Comparison of ENCODE assay signal across 25 cellular contexts in the genomic region with DNA sequence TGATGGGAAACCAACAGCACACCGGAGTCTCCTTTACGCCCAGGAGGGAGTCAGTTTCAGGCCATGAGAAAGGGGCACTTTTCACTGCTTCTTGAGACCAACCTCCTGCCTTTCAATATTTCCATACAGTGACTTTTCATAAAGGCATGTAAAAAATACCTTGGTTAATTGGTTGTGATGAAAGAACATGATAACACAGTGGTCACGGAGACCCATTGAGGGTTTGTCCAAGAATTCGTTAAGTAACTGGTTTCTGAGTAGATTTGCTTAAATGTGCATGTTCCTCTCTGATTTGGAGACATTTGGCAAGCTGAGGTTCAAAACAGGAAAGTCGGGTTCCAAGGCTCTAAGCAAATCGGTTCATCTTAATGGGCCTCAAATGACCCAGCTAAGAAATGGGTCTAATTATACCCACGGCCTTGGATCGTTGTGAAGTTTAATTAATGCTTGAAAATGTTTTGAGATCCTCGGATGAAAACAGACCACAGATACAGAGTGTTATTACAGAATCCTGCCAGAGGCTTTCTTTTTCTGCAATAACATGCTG.
"Had no signal": no experiment of that assay in that cellular context is flagged by ENCODE, and none has a peak within 500 bp of the region (broad histone marks: within the 10 kb centered on the region; RNA-seq: fewer than 3 reads in every experiment).

No MANE protein-coding gene starts in this region.

- H3K36me3 ChIP-seq: ascending aorta, colonic mucosa, esophagus squamous epithelium, heart left ventricle, left lung, neutrophil, ovary, prostate gland, spleen, upper lobe of right lung, WERI-Rb-1 had no signal

- H3K4me1 ChIP-seq: ascending aorta, colonic mucosa, esophagus squamous epithelium, heart left ventricle, left lung, prostate gland, spleen, upper lobe of right lung had no signal

- H3K27ac Mint-ChIP-seq: activated CD4-positive, alpha-beta T cell treated with anti-CD3 and anti-CD28 coated beads, Interleukin-2, amount 10 ng/mL, durations not matched to agents 7 days and 5 days; activated CD8-positive, alpha-beta memory T cell treated with anti-CD3 and anti-CD28 coated beads, Interleukin-2, amount 10 ng/mL, durations not matched to agents 7 days and 5 days; activated CD8-positive, alpha-beta T cell treated with anti-CD3 and anti-CD28 coated beads for 36 hours; activated naive CD4-positive, alpha-beta T cell treated with anti-CD3 and anti-CD28 coated beads, Interleukin-2, amount 50 U/mL, for 72 hours; natural killer cell had no signal

- ATAC-seq: activated CD8-positive, alpha-beta memory T cell treated with anti-CD3 and anti-CD28 coated beads, Interleukin-2, amount 10 ng/mL, durations not matched to agents 7 days and 5 days; activated CD8-positive, alpha-beta T cell treated with anti-CD3 and anti-CD28 coated beads for 36 hours; activated naive CD4-positive, alpha-beta T cell treated with anti-CD3 and anti-CD28 coated beads, Interleukin-2, amount 50 U/mL, for 72 hours; heart left ventricle; left lung; natural killer cell; upper lobe of right lung had no signal

- H3K4me1 Mint-ChIP-seq: activated CD4-positive, alpha-beta T cell treated with anti-CD3 and anti-CD28 coated beads, Interleukin-2, amount 10 ng/mL, durations not matched to agents 7 days and 5 days; activated CD8-positive, alpha-beta memory T cell treated with anti-CD3 and anti-CD28 coated beads, Interleukin-2, amount 10 ng/mL, durations not matched to agents 7 days and 5 days; natural killer cell had no signal

- H3K27me3 ChIP-seq: ascending aorta, colonic mucosa, left lung, ovary, upper lobe of right lung had no signal

- H3K27ac ChIP-seq: ascending aorta, colonic mucosa, dorsolateral prefrontal cortex, esophagus squamous epithelium, heart left ventricle, left lung, neutrophil, ovary, prostate gland, spleen, upper lobe of right lung, WERI-Rb-1 had no signal

- H3K4me3 Mint-ChIP-seq: activated CD4-positive, alpha-beta T cell treated with anti-CD3 and anti-CD28 coated beads, Interleukin-2, amount 10 ng/mL, durations not matched to agents 7 days and 5 days; activated CD8-positive, alpha-beta memory T cell treated with anti-CD3 and anti-CD28 coated beads, Interleukin-2, amount 10 ng/mL, durations not matched to agents 7 days and 5 days; activated CD8-positive, alpha-beta T cell treated with anti-CD3 and anti-CD28 coated beads for 36 hours; natural killer cell had no signal

- DNase-seq: activated CD4-positive, alpha-beta T cell treated with anti-CD3 and anti-CD28 coated beads, Interleukin-2, amount 10 ng/mL, durations not matched to agents 7 days and 5 days; activated CD4-positive, CD25-positive, alpha-beta regulatory T cell treated with anti-CD3 and anti-CD28 coated beads, Interleukin-2, amount 50 U/mL, for 72 hours; activated CD8-positive, alpha-beta memory T cell treated with anti-CD3 and anti-CD28 coated beads, Interleukin-2, amount 10 ng/mL, durations not matched to agents 7 days and 5 days; activated CD8-positive, alpha-beta T cell treated with anti-CD3 and anti-CD28 coated beads for 36 hours; activated gamma-delta T cell treated with Interleukin-2 at 50 U/mL for 16 hours; activated T-cell treated with anti-CD3 and anti-CD28 coated beads for 4 hours; colonic mucosa; dorsolateral prefrontal cortex; esophagus squamous epithelium; heart left ventricle; left lung; natural killer cell; ovary; spleen; stimulated activated CD4-positive, alpha-beta T cell treated with anti-CD3 and anti-CD28 coated beads, Interleukin-4, amount 100 ng/mL, for 1 hour; stimulated activated naive CD4-positive, alpha-beta T cell treated with Interleukin-2 at 50 U/mL for 16 hours; T-helper 1 cell; upper lobe of right lung; WERI-Rb-1 had no signal

- H3K9me3 ChIP-seq: colonic mucosa, neutrophil, ovary, prostate gland had no signal

- H3K4me3 ChIP-seq: ascending aorta, colonic mucosa, dorsolateral prefrontal cortex, esophagus squamous epithelium, heart left ventricle, left lung, ovary, prostate gland, spleen, upper lobe of right lung had no signal

- FAIRE-seq: bronchial epithelial cell, TTC549 had no signal

- H3K36me3 Mint-ChIP-seq: activated CD8-positive, alpha-beta memory T cell treated with anti-CD3 and anti-CD28 coated beads, Interleukin-2, amount 10 ng/mL, durations not matched to agents 7 days and 5 days; natural killer cell had no signal
